8 cellular contexts compared by ENCODE assay signal in the genomic region with DNA sequence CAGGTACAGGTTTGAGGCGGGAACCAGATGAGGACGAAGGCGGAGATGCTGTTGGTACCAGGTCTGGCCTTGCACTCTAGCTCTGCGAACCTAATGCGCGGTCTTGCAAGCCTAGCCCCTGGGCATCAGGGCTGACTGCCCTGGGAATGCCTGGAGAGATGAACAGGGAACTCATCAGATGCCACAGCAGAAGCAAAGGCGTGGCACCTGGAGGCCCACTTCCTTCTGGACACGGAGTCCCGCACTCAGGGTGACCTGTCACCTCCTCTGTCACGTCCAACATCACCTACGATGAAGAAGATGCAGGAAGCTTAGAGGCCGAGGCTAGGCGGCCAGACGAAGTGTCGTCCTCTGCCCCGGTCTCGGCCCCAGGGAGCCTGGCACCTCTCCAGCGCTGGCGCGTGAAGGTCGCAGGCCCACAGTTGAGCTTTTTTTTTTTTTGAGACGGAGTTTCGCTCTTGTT. TPM values are rescaled to one million over a fixed set of nuclear protein-coding genes. Genes with fewer than 3 reads are reported as not detected.
A peak's percentile ranks its signal among the peaks of the same experiment; 100 is the strongest.
DNase-seq lines count a peak whose midpoint lies in the region; ATAC-seq, FAIRE-seq and TF ChIP-seq lines count a peak whose summit lies in the region.

No MANE protein-coding gene starts in this region.

- H3K36me3 ChIP-seq in Peyer's patch = peaks cover 0 to 8% (median 0%) of the 10 kb centered on the region in 3 donors
- H3K36me3 ChIP-seq in esophagus (ENCODE audit: control insufficient read depth in 2 of 2, insufficient read depth in 2 of 2, low read length in 1 of 2) = peaks cover 0 to 4% of the 10 kb centered on the region in 2 donors

- peak overlapping the region; percentile 81 for H3K4me3 Mint-ChIP-seq in osteocyte (ENCODE audit: unreplicated experiment)

- no peaks in the 10 kb centered on the region for H3K9me3 Mint-ChIP-seq in osteocyte (ENCODE audit: unreplicated experiment)

- peaks cover 4% of the 10 kb centered on the region for H3K36me3 Mint-ChIP-seq in osteocyte (ENCODE audit: unreplicated experiment)

- peaks cover 14% of the 10 kb centered on the region for H3K4me1 Mint-ChIP-seq in osteocyte (ENCODE audit: unreplicated experiment)

- no peak for FAIRE-seq in frontal cortex (lab: Jason Lieb, UNC)

- H3K27ac ChIP-seq in Peyer's patch (peak overlapping the region; percentile 79 to 89 (median 82)), esophagus (ENCODE audit: low read depth in 2 of 2, low read length in 1 of 2) (peak overlapping the region; percentile 34 to 55)

- no peaks in the 10 kb centered on the region for H3K27me3 Mint-ChIP-seq in osteocyte (ENCODE audit: unreplicated experiment)

- H3K4me3 ChIP-seq in Peyer's patch (peak overlapping the region; percentile 46 to 66 (median 58)), esophagus (ENCODE audit: low read depth in 1 of 2, low read length in 2 of 2) (peak overlapping the region; percentile 54 to 58)

- peaks cover 0 to 20% (median 4%) of the 10 kb centered on the region in 4 donors for H3K4me1 ChIP-seq in Peyer's patch
- peaks cover 0 to 5% of the 10 kb centered on the region in 2 donors for H3K4me1 ChIP-seq in esophagus (ENCODE audit: control insufficient read depth in 2 of 2, insufficient read depth in 2 of 2, low read length in 1 of 2)

- no peaks in the 10 kb centered on the region for H3K27me3 ChIP-seq in Peyer's patch
- no peaks in the 10 kb centered on the region for H3K27me3 ChIP-seq in esophagus (ENCODE audit: control insufficient read depth in 1 of 2, insufficient read depth in 2 of 2, low read length in 2 of 2)

- no peak overlapping the region for H3K27ac Mint-ChIP-seq in osteocyte (ENCODE audit: unreplicated experiment)

- H3K9me3 ChIP-seq in Peyer's patch = no peaks in the 10 kb centered on the region
- no peaks in the 10 kb centered on the region for H3K9me3 ChIP-seq in esophagus (ENCODE audit: control insufficient read depth in 2 of 2, insufficient read depth in 1 of 2, low read depth in 1 of 2, low read length in 1 of 2)

- peak; percentile 43 for DNase-seq in NCI-H510A treated with DMSO at 0.1 percent for 48 hours (lab: John Stamatoyannopoulos, UW)
- DNase-seq in NCI-H510A (lab: John Stamatoyannopoulos, UW) = no peak
- peak; percentile 16 to 71 (median 69) for DNase-seq in Peyer's patch
- DNase-seq in osteocyte (ENCODE audit: extremely low spot score, unreplicated experiment) = no peak
- no peak for DNase-seq in RKO (ENCODE audit: low spot score)
- DNase-seq in frontal cortex (ENCODE audit: low spot score in 2 of 2) = no peak

- TF ChIP-seq CTCF in Peyer's patch (IDR thresholded peaks at IDR 0.05) (no peak), osteocyte (IDR thresholded peaks at IDR 0.05) (no peak)

- TF ChIP-seq POLR2A in Peyer's patch (IDR thresholded peaks at IDR 0.05) = no peak

- ATAC-seq in GM18502 (IDR thresholded peaks at IDR 0.05; ENCODE audit: poor library complexity, unreplicated experiment) = no peak

- WGBS in esophagus, 2 donors = 62 to 66% methylated on average over 23 of the region's 23 CpGs

RNA-seq across cellular contexts. Expression of gene RPLP1, which starts 9.4 kb away (rescaled TPM):
- total RNA-seq in Peyer's patch (100 to 1,000 TPM; 245 to 770 (median 386) TPM), osteocyte (1,498 and 1,580 TPM in 2 replicates), frontal cortex (27.3 TPM)
- 1,000 to 10,000 TPM; 1,182 to 1,782 TPM for polyA plus RNA-seq in esophagus

RNA-seq across cellular contexts. Expression of gene KIF23, which starts 47.9 kb away (rescaled TPM):
- 10 to 100 TPM in 1 of 4 donors, 1 to 10 TPM in 3; 2.2 to 33.8 (median 6.0) TPM for total RNA-seq in Peyer's patch
- 1 to 10 TPM; 4.7 to 8.1 TPM for polyA plus RNA-seq in esophagus
- 12.4 and 14.0 TPM in 2 replicates for total RNA-seq in osteocyte
- 6.5 TPM for total RNA-seq in frontal cortex

Comparison
In these comparisons a context has a peak if more than half of its experiments do, and no peak if none do; other contexts are left out.
1. DNase-seq: peak in NCI-H510A treated with DMSO at 0.1 percent for 48 hours (single experiment) and Peyer's patch (3 of 3); none in NCI-H510A (single experiment), osteocyte (single experiment), RKO (single experiment) and frontal cortex (0 of 2).